In genomic region chr15:65375871-65376552, GRCh38 we compare ENCODE assay signal across 17 cellular contexts. TPM values are rescaled to one million over a fixed set of nuclear protein-coding genes. Genes with fewer than 3 reads are reported as not detected.
DNase-seq lines count a peak whose midpoint lies in the region; ATAC-seq, FAIRE-seq and TF ChIP-seq lines count a peak whose summit lies in the region.
"Had no signal": no experiment of that assay in that cellular context is flagged by ENCODE, and none has a peak within 500 bp of the region (broad histone marks: within the 10 kb centered on the region; RNA-seq: fewer than 3 reads in every experiment).

No MANE protein-coding gene starts in this region.

- no peak for TF ChIP-seq POLR2A in A549 (IDR thresholded peaks at IDR 0.05; ENCODE audit: low read length)
- TF ChIP-seq POLR2A in tibial nerve (IDR thresholded peaks at IDR 0.05) = no peak

- H3K4me1 Mint-ChIP-seq in H9 = peaks cover 32 to 42% of the 10 kb centered on the region in 2 experiments
- peaks cover 0 to 25% (median 20%) of the 10 kb centered on the region in 7 donors for H3K4me1 Mint-ChIP-seq in naive thymus-derived CD4-positive, alpha-beta T cell

- no peak overlapping the region for H2BK20ac ChIP-seq in H9 (ENCODE audit: low read depth, low read length, poor library complexity, severe bottlenecking)

- no peak overlapping the region for H2BK12ac ChIP-seq in H9 (ENCODE audit: insufficient read length, low read depth, low read length)

- no peak overlapping the region; a peak in 1 of 7 replicates for H3K27ac Mint-ChIP-seq in H9
- peak overlapping the region in 1 of 9 donors; percentile 62 for H3K27ac Mint-ChIP-seq in naive thymus-derived CD4-positive, alpha-beta T cell
- H3K27ac Mint-ChIP-seq: activated CD4-positive, alpha-beta T cell treated with anti-CD3 and anti-CD28 coated beads, Interleukin-2, amount 10 ng/mL, durations not matched to agents 7 days and 5 days; T-helper 1 cell treated with Interleukin-12 subunit alpha and Interleukin-12 subunit beta and Interleukin-4 antibody, amounts not matched to agents 30 μg/mL and 1 μg/mL, for 36 hours had no signal

- H3K4me3 ChIP-seq in A549 = no peak overlapping the region
- no peak overlapping the region for H3K4me3 ChIP-seq in naive thymus-derived CD4-positive, alpha-beta T cell (ENCODE audit: low read length)
- H3K4me3 ChIP-seq in tibial nerve = no peak overlapping the region
- H3K4me3 ChIP-seq in lower lobe of right lung = no peak overlapping the region

- H3K4ac ChIP-seq in H9 (ENCODE audit: low read depth, low read length) = no peak overlapping the region

- H3K23ac ChIP-seq in H9 (ENCODE audit: insufficient read length, low read depth, low read length) = no peak overlapping the region

- H3K4me2 ChIP-seq in A549 (peak overlapping the region; percentile 100; the same call in 1 of the 3 replicates), H9 (ENCODE audit: insufficient read depth, insufficient read length, low read length) (peak overlapping the region; percentile 88)

- H3K27ac ChIP-seq in A549 (no peak overlapping the region), H9 (ENCODE audit: insufficient read length, low read depth, low read length) (no peak overlapping the region), tibial nerve (no peak overlapping the region), lower lobe of right lung (no peak overlapping the region)
- no peak overlapping the region for H3K27ac ChIP-seq in naive thymus-derived CD4-positive, alpha-beta T cell (ENCODE audit: low read depth, low read length)
- H3K27ac ChIP-seq: pancreas, PC-9 had no signal

- H3K9me3 Mint-ChIP-seq in H9 = no peaks in the 10 kb centered on the region
- H3K9me3 Mint-ChIP-seq in naive thymus-derived CD4-positive, alpha-beta T cell = no peaks in the 10 kb centered on the region
- H3K9me3 Mint-ChIP-seq: activated CD4-positive, alpha-beta T cell treated with anti-CD3 and anti-CD28 coated beads, Interleukin-2, amount 10 ng/mL, durations not matched to agents 7 days and 5 days; T-helper 1 cell treated with Interleukin-12 subunit alpha and Interleukin-12 subunit beta and Interleukin-4 antibody, amounts not matched to agents 30 μg/mL and 1 μg/mL, for 36 hours had no signal

- H2AK5ac ChIP-seq in H9 (ENCODE audit: insufficient read length, low read length) = no peak overlapping the region

- H2BK120ac ChIP-seq in H9 (ENCODE audit: low read depth, low read length, poor library complexity, severe bottlenecking) = no peak overlapping the region

- no peak overlapping the region for H2AFZ ChIP-seq in H9 (ENCODE audit: low read length)
- H2AFZ ChIP-seq: PC-9 had no signal

- H3K23me2 ChIP-seq in H9 (ENCODE audit: insufficient read length, low read depth, low read length, poor library complexity, severe bottlenecking) = peaks cover 8% of the 10 kb centered on the region

- no peaks in the 10 kb centered on the region for H4K20me1 ChIP-seq in H9 (ENCODE audit: control insufficient read depth, insufficient read depth, insufficient read length)

- no peaks in the 10 kb centered on the region for H3K79me1 ChIP-seq in H9 (ENCODE audit: insufficient read depth, low read depth, low read length, poor library complexity, severe bottlenecking)

- no peak overlapping the region for H4K91ac ChIP-seq in H9 (ENCODE audit: insufficient read length, low read depth, low read length)

- H3K4me3 Mint-ChIP-seq in H9 = peak overlapping the region; percentile 55 to 94
- peak overlapping the region in 9 of 10 donors; percentile 26 to 85 (median 54) for H3K4me3 Mint-ChIP-seq in naive thymus-derived CD4-positive, alpha-beta T cell

- intact Hi-C loops in naive thymus-derived CD4-positive, alpha-beta T cell (cut with micrococcal nuclease) = no loop called here
- intact Hi-C loops in lower lobe of right lung (cut with DNase I) = loop anchor here (5.0 kb wide), 1 partner anchor 59 kb away; no protein-coding TSS in a partner anchor

- H3K79me2 ChIP-seq in H9 (ENCODE audit: insufficient read depth, low read length) = no peaks in the 10 kb centered on the region; the same call in 1 of the 2 replicates

- no peak overlapping the region for H2BK5ac ChIP-seq in H9 (ENCODE audit: insufficient read length, low read length)

- H3K9ac ChIP-seq in H9 (ENCODE audit: extremely low read depth, insufficient read length, low read length) = no peak overlapping the region

- no peak overlapping the region for H3K14ac ChIP-seq in H9 (ENCODE audit: insufficient read depth, low read length)

- no peak for TF ChIP-seq EP300 in A549 (IDR thresholded peaks at IDR 0.05)
- no peak for TF ChIP-seq EP300 in tibial nerve (IDR thresholded peaks at IDR 0.05)

- ATAC-seq in A549 (no peak), lower lobe of right lung (no peak)
- ATAC-seq in naive thymus-derived CD4-positive, alpha-beta T cell = no peak

- H3K36me3 ChIP-seq in naive thymus-derived CD4-positive, alpha-beta T cell (ENCODE audit: control insufficient read depth in 2 of 3, insufficient read depth in 3 of 3, low read length in 3 of 3) = no peaks in the 10 kb centered on the region
- H3K36me3 ChIP-seq in tibial nerve (no peaks in the 10 kb centered on the region), lower lobe of right lung (no peaks in the 10 kb centered on the region)
- H3K36me3 ChIP-seq: pancreas had no signal

- peaks cover 19 to 25% (median 24%) of the 10 kb centered on the region in 3 experiments; a peak in 6 of 7 replicates for H3K36me3 Mint-ChIP-seq in H9 (ENCODE audit: insufficient read depth in 1 of 3, low read depth in 3 of 3)
- H3K36me3 Mint-ChIP-seq in naive thymus-derived CD4-positive, alpha-beta T cell = peaks cover 0 to 4% (median 0%) of the 10 kb centered on the region in 5 donors

- no peak overlapping the region for H2BK15ac ChIP-seq in H9 (ENCODE audit: low read depth, low read length)

- TF ChIP-seq CTCF in A549 (IDR thresholded peaks at IDR 0.05) (no peak), H9 (conservative IDR thresholded peaks at IDR 0.05) (no peak), tibial nerve (IDR thresholded peaks at IDR 0.05) (no peak), lower lobe of right lung (IDR thresholded peaks at IDR 0.05) (no peak)

- H3K27me3 ChIP-seq in H9 (ENCODE audit: insufficient read depth, low read length) = no peaks in the 10 kb centered on the region; the same call in 1 of the 2 replicates
- H3K27me3 ChIP-seq in naive thymus-derived CD4-positive, alpha-beta T cell (ENCODE audit: control insufficient read depth in 2 of 2, insufficient read depth in 2 of 2, low read length in 2 of 2) = peaks cover 6 to 21% of the 10 kb centered on the region in 2 donors
- peaks cover 0 to 58% of the 10 kb centered on the region in 2 donors for H3K27me3 ChIP-seq in tibial nerve
- peaks cover 70% of the 10 kb centered on the region for H3K27me3 ChIP-seq in lower lobe of right lung (ENCODE audit: low read depth)

- H4K5ac ChIP-seq in H9 (ENCODE audit: insufficient read length, low read depth, low read length) = no peak overlapping the region

- no peak overlapping the region for H3T11ph ChIP-seq in H9 (ENCODE audit: low read length)

- H4K8ac ChIP-seq in H9 (replicated peaks; ENCODE audit: insufficient read length, low read depth, low read length) = no peak overlapping the region

- CTCF ChIA-PET in A549 (lab: Yijun Ruan, JAX) = interaction anchor here (0.6 to 42.0 kb wide), 9 partner anchors 9 to 220 kb away, joined by 3 to 772 read pairs (median 4); partner anchors contain the start of gene IGDCC3
- CTCF ChIA-PET in naive thymus-derived CD4-positive, alpha-beta T cell (lab: Charles Lee) = no interaction called here

- POLR2A ChIA-PET in A549 (lab: Yijun Ruan, JAX) = interaction anchor here (2.0 kb wide), 1 partner anchor 71 kb away, joined by 13 read pairs; the partner anchor contains the start of gene RNU5B-1
- POLR2A ChIA-PET in naive thymus-derived CD4-positive, alpha-beta T cell (lab: Charles Lee) = no interaction called here

- H3K4me1 ChIP-seq in A549 (peaks cover 10% of the 10 kb centered on the region; the same call in 2 of the 3 replicates), H9 (ENCODE audit: insufficient read depth, low read length) (peaks cover 4% of the 10 kb centered on the region; the same call in 1 of the 2 replicates), tibial nerve (peaks cover 0 to 25% (median 4%) of the 10 kb centered on the region in 4 donors), lower lobe of right lung (peaks cover 20% of the 10 kb centered on the region)
- H3K4me1 ChIP-seq in naive thymus-derived CD4-positive, alpha-beta T cell (ENCODE audit: control insufficient read depth in 2 of 2, insufficient read depth in 2 of 2, low read length in 2 of 2) = peaks cover 0 to 7% of the 10 kb centered on the region in 2 donors
- H3K4me1 ChIP-seq: pancreas had no signal

- no peak for FAIRE-seq in A549 (lab: Jason Lieb, UNC)
- FAIRE-seq: colon, keratinocyte, pancreas had no signal

- H3K18ac ChIP-seq in H9 (ENCODE audit: insufficient read length, low read depth, low read length) = no peak overlapping the region

- H3K56ac ChIP-seq in H9 (ENCODE audit: insufficient read length, low read depth, low read length) = no peak overlapping the region

- no peak for TF ChIP-seq RAD21 in A549 (conservative IDR thresholded peaks at IDR 0.05 in 1 of 2, IDR thresholded peaks at IDR 0.05 in 1 of 2)

- DNase-seq in A549 (ENCODE audit: low read depth in 1 of 2, low spot score in 1 of 2) (no peak), H9 (peak; percentile 33), cerebellar cortex (ENCODE audit: low spot score) (peak; percentile 32), AML-193 (lab: John Stamatoyannopoulos, UW) (no peak), NCI-H774 (lab: John Stamatoyannopoulos, UW) (no peak), tibial nerve (ENCODE audit: low spot score in 2 of 2) (no peak), lower lobe of right lung (no peak)
- no peak for DNase-seq in naive thymus-derived CD4-positive, alpha-beta T cell
- DNase-seq: activated CD4-positive, alpha-beta T cell treated with anti-CD3 and anti-CD28 coated beads, Interleukin-2, amount 10 ng/mL, durations not matched to agents 7 days and 5 days; activated naive CD4-positive, alpha-beta T cell; NCI-H2107; PC-9; stimulated activated naive CD4-positive, alpha-beta T cell had no signal

- H3K9me3 ChIP-seq in A549 = no peaks in the 10 kb centered on the region
- H3K9me3 ChIP-seq in H9 (ENCODE audit: control insufficient read depth, low read depth, low read length) = no peaks in the 10 kb centered on the region
- no peaks in the 10 kb centered on the region for H3K9me3 ChIP-seq in naive thymus-derived CD4-positive, alpha-beta T cell (ENCODE audit: control insufficient read depth in 2 of 3, low read length in 3 of 3)
- H3K9me3 ChIP-seq in tibial nerve = no peaks in the 10 kb centered on the region
- H3K9me3 ChIP-seq in lower lobe of right lung = no peaks in the 10 kb centered on the region
- H3K9me3 ChIP-seq: pancreas had no signal

- H3K27me3 Mint-ChIP-seq in H9 (ENCODE audit: low read depth) = peaks cover 42% of the 10 kb centered on the region
- H3K27me3 Mint-ChIP-seq in naive thymus-derived CD4-positive, alpha-beta T cell = peaks cover 58 to 76% (median 65%) of the 10 kb centered on the region in 5 donors

- WGBS in A549 (ENCODE audit: missing lambda C conversion rate) = 45% methylated on average over 4 of the region's 4 CpGs
- no CpG with 5 or more reads among the region's 4 CpGs for WGBS in H9 (ENCODE audit: extremely low coverage, insufficient read length, low lambda C conversion rate)
- 20 to 21% methylated on average over 4 of the region's 4 CpGs for WGBS in tibial nerve, 2 donors

RNA-seq across cellular contexts. Expression of gene IGDCC3, which starts 1.8 kb away (rescaled TPM):
- polyA plus RNA-seq in A549 (2011; rRNA removed) (0.04 TPM in 1 of 2 replicates, not detected in the other), A549 (2017; fragmentation: RNase III; extraction: RNeasy Plus Mini Kit Qiagen cat#74134 plus additional on column Dnase treatment) (0.04 to 0.12 TPM (median 0.11 TPM) in 3 replicates)
- polyA plus RNA-seq in A549 (2012; cell fraction: cytosol; rRNA removed) = 0.04 and 0.09 TPM in 2 replicates
- 0.11 and 0.20 TPM in 2 replicates for polyA plus RNA-seq in A549 (2012; cell fraction: nucleus; rRNA removed)
- polyA minus RNA-seq in A549 (2011; rRNA and poly(A)+ RNA removed) = not detected in 2 replicates
- total RNA-seq in H9 (2021) (17.9 and 18.9 TPM in 2 replicates), tibial nerve (not detected), lower lobe of right lung (not detected)
- total RNA-seq in naive thymus-derived CD4-positive, alpha-beta T cell = not detected
- not detected for polyA plus RNA-seq in naive thymus-derived CD4-positive, alpha-beta T cell
- total RNA-seq: activated CD4-positive, alpha-beta T cell treated with anti-CD3 and anti-CD28 coated beads, Interleukin-2, amount 10 ng/mL, durations not matched to agents 7 days and 5 days had no signal
- polyA plus RNA-seq: keratinocyte, pancreas had no signal

RNA-seq across cellular contexts. Expression of gene IGDCC4, which starts 46.7 kb away (rescaled TPM):
- polyA plus RNA-seq in A549 (2011; rRNA removed) (5.2 and 5.4 TPM in 2 replicates), A549 (2017; fragmentation: RNase III; extraction: RNeasy Plus Mini Kit Qiagen cat#74134 plus additional on column Dnase treatment) (3.8 to 4.2 TPM (median 3.9 TPM) in 3 replicates)
- polyA plus RNA-seq in A549 (2012; cell fraction: cytosol; rRNA removed) = 1.9 and 2.7 TPM in 2 replicates
- polyA plus RNA-seq in A549 (2012; cell fraction: nucleus; rRNA removed) = 8.1 and 9.1 TPM in 2 replicates
- polyA minus RNA-seq in A549 (2011; rRNA and poly(A)+ RNA removed) = 5.7 and 9.3 TPM in 2 replicates
- total RNA-seq in H9 (2021) (19.8 and 21.7 TPM in 2 replicates), tibial nerve (1 to 10 TPM in 2 of 4 donors, under 1 TPM in 2; 0.59 to 2.0 (median 1.1) TPM), lower lobe of right lung (3.6 TPM)
- under 1 TPM in 4 of 5 experiments, not detected in 1; 0.08 to 0.34 (median 0.14) TPM for total RNA-seq in naive thymus-derived CD4-positive, alpha-beta T cell
- polyA plus RNA-seq in naive thymus-derived CD4-positive, alpha-beta T cell = under 1 TPM in 1 of 2 donors, not detected in 1; 0.12 TPM

Comparison
In these comparisons a context has a peak if more than half of its experiments do, and no peak if none do; other contexts are left out.
1. DNase-seq: peak in H9 (single experiment) and cerebellar cortex (single experiment); none in A549 (0 of 2), naive thymus-derived CD4-positive, alpha-beta T cell (0 of 9), AML-193 (0 of 2), NCI-H774 (single experiment), tibial nerve (0 of 2) and lower lobe of right lung (single experiment).
2. RNA of gene IGDCC3, which starts 1.8 kb away (total RNA-seq): 17.9 to 18.9 TPM in H9; not detected in naive thymus-derived CD4-positive, alpha-beta T cell, not detected in tibial nerve and not detected in lower lobe of right lung (single experiment); every median in the first group is over 10 times any median in the second.